1 cellular context compared by ENCODE assay signal in the genomic region with DNA sequence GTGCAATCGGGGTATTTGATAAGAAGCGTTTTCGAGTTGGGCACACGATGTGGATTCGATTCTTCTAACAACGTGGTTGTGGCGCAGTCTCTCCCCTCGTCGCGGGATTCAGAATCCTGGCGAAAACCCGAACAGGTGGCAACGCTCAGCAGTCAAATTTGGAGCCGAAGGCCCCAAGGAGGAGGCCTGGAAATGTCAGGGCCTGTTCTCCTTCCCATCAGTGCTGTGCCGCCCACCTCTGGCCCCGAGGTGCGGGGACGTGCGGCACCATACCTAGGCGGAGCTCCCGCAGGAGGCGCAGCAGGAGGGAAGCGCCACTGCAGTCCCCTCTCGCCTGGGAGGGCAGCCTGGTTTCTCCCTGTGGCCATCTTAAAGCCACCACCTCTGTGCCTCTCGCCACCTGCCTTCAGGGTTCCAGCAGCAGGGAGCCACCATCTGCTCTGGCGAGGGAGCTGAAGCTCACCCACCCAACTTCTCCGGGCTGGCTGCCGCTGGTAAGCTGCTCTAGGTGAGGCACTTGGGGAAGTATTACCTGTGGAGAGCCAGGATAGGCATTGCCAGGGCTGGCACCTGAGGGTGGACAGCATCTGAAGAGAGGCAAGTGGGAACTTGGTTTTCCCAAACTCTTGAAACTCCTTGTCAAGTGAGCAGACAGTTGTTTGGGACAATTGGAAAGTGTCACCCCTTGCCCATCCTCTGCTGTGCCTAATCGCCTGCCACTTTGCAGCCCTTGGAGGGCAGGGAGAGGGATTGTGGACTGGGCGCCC.
A peak's percentile ranks its signal among the peaks of the same experiment; 100 is the strongest.
TF ChIP-seq lines count a peak whose summit lies in the region.

No MANE protein-coding gene starts in this region.

TF ChIP-seq in H1, 55 proteins besides CTCF, POLR2A, EP300 and RAD21:
- TF ChIP-seq ASH2L (IDR thresholded peaks at IDR 0.05; ENCODE audit: low read length) (peak; percentile 9), RNF2 (IDR thresholded peaks at IDR 0.05; ENCODE audit: borderline replicate concordance, low read depth, low read length, missing control alignments, poor library complexity, severe bottlenecking) (peak; percentile 91), TBP (IDR thresholded peaks at IDR 0.05; ENCODE audit: low read depth, low read length) (no peak), SIRT6 (IDR thresholded peaks at IDR 0.05; ENCODE audit: low read length) (no peak), SUZ12 (IDR thresholded peaks at IDR 0.05; ENCODE audit: low read length) (peak; percentile 87), SIX5 (IDR thresholded peaks at IDR 0.05; ENCODE audit: low read depth, low read length) (no peak), EZH2 (IDR thresholded peaks at IDR 0.05; ENCODE audit: low read depth, low read length, severe bottlenecking) (peak; percentile 80)
- TF ChIP-seq, protein P1, sequence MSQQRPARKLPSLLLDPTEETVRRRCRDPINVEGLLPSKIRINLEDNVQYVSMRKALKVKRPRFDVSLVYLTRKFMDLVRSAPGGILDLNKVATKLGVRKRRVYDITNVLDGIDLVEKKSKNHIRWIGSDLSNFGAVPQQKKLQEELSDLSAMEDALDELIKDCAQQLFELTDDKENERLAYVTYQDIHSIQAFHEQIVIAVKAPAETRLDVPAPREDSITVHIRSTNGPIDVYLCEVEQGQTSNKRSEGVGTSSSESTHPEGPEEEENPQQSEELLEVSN (IDR thresholded peaks at IDR 0.05) = peak; percentile 41; the same call in 1 of the 2 replicates
